ENCODE assay signal across 11 cellular contexts in genomic region chr15:70092462-70092850, GRCh38. TPM values are rescaled to one million over a fixed set of nuclear protein-coding genes. Genes with fewer than 3 reads are reported as not detected.
DNase-seq lines count a peak whose midpoint lies in the region; ATAC-seq and TF ChIP-seq lines count a peak whose summit lies in the region.
"Had no signal": no experiment of that assay in that cellular context is flagged by ENCODE, and none has a peak within 500 bp of the region (broad histone marks: within the 10 kb centered on the region; RNA-seq: fewer than 3 reads in every experiment).

No MANE protein-coding gene starts in this region.

- H3K4me3 Mint-ChIP-seq in CD4-positive, alpha-beta memory T cell = peak overlapping the region; percentile 1 to 87 (median 54)
- H3K4me3 Mint-ChIP-seq in dendritic cell treated with granulocyte-macrophage colony-stimulating factor and Interleukin-4, amounts not matched to agents 40 ng/mL and 50 ng/mL, for 4 days = no peak overlapping the region

- no peaks in the 10 kb centered on the region for H3K27me3 Mint-ChIP-seq in CD4-positive, alpha-beta memory T cell
- peaks cover 13% of the 10 kb centered on the region for H3K27me3 Mint-ChIP-seq in dendritic cell treated with granulocyte-macrophage colony-stimulating factor and Interleukin-4, amounts not matched to agents 40 ng/mL and 50 ng/mL, for 4 days

- H3K79me2 ChIP-seq in neural cell (replicated peaks; ENCODE audit: insufficient read depth, low read length) = peaks cover 69% of the 10 kb centered on the region

- intact Hi-C loops in CD4-positive, alpha-beta memory T cell (cut with micrococcal nuclease) = loop anchor here (1.0 kb wide), 1 partner anchor 519 kb away; no protein-coding TSS in a partner anchor
- intact Hi-C loops in dendritic cell treated with granulocyte-macrophage colony-stimulating factor and Interleukin-4, amounts not matched to agents 40 ng/mL and 50 ng/mL, for 4 days (cut with micrococcal nuclease) = loop anchor here (10.0 kb wide), 1 partner anchor 518 kb away; no protein-coding TSS in a partner anchor

- no peaks in the 10 kb centered on the region for H4K20me1 ChIP-seq in neural cell (ENCODE audit: insufficient read depth)

- H3K9me3 ChIP-seq in CD4-positive, alpha-beta memory T cell (ENCODE audit: control insufficient read depth in 1 of 2, low read length in 2 of 2) = no peaks in the 10 kb centered on the region
- no peaks in the 10 kb centered on the region for H3K9me3 ChIP-seq in neural cell (ENCODE audit: low read length)

- no peak overlapping the region for H2AFZ ChIP-seq in neural cell (ENCODE audit: low read depth, low read length)

- TF ChIP-seq POLR2A in GM18505 (IDR thresholded peaks at IDR 0.05; ENCODE audit: borderline replicate concordance, extremely low read depth, insufficient read depth, insufficient read length) = no peak

- no peaks in the 10 kb centered on the region for H3K9me3 Mint-ChIP-seq in CD4-positive, alpha-beta memory T cell
- no peaks in the 10 kb centered on the region for H3K9me3 Mint-ChIP-seq in dendritic cell treated with granulocyte-macrophage colony-stimulating factor and Interleukin-4, amounts not matched to agents 40 ng/mL and 50 ng/mL, for 4 days

- no peak overlapping the region for H3K4me3 ChIP-seq in CD4-positive, alpha-beta memory T cell (ENCODE audit: low read length in 2 of 2)
- peak overlapping the region; percentile 47 for H3K4me3 ChIP-seq in neural cell (ENCODE audit: low read length)

- H3K9me2 ChIP-seq in neural cell (ENCODE audit: insufficient read depth, low read length) = no peaks in the 10 kb centered on the region

- peaks cover 39 to 72% of the 10 kb centered on the region in 2 donors for H3K36me3 Mint-ChIP-seq in CD4-positive, alpha-beta memory T cell
- peaks cover 90% of the 10 kb centered on the region for H3K36me3 Mint-ChIP-seq in dendritic cell treated with granulocyte-macrophage colony-stimulating factor and Interleukin-4, amounts not matched to agents 40 ng/mL and 50 ng/mL, for 4 days (ENCODE audit: low read depth)

- peak overlapping the region; percentile 17 for H3K9ac ChIP-seq in neural cell (ENCODE audit: low read length)

- no peak for TF ChIP-seq EP300 in neural cell (conservative IDR thresholded peaks at IDR 0.05; ENCODE audit: poor library complexity, severe bottlenecking)

- no peak for TF ChIP-seq CTCF in neural cell (IDR thresholded peaks at IDR 0.05; ENCODE audit: poor library complexity, severe bottlenecking)

- no peak overlapping the region for H3K4me2 ChIP-seq in neural cell (ENCODE audit: low read length)

- H3K27ac ChIP-seq in CD4-positive, alpha-beta memory T cell (ENCODE audit: low read depth, low read length) = no peak overlapping the region
- peak overlapping the region; percentile 14 for H3K27ac ChIP-seq in neural cell (ENCODE audit: low read length)

- H3K27me3 ChIP-seq in CD4-positive, alpha-beta memory T cell (ENCODE audit: insufficient read depth, low read length) = no peaks in the 10 kb centered on the region
- no peaks in the 10 kb centered on the region for H3K27me3 ChIP-seq in neural cell (ENCODE audit: insufficient read depth, low read depth, low read length)

- peak overlapping the region in 5 of 7 donors; percentile 1 to 73 (median 32) for H3K27ac Mint-ChIP-seq in CD4-positive, alpha-beta memory T cell
- H3K27ac Mint-ChIP-seq in dendritic cell treated with granulocyte-macrophage colony-stimulating factor and Interleukin-4, amounts not matched to agents 40 ng/mL and 50 ng/mL, for 4 days = peak overlapping the region; percentile 54

- CTCF ChIA-PET in CD4-positive, alpha-beta memory T cell (lab: Charles Lee; ENCODE audit: partially characterized antibody) = interaction anchor here (1.0 to 1.5 kb wide), 3 partner anchors 13 to 28 kb away, joined by 3 read pairs; no protein-coding TSS in a partner anchor

- H3K4me1 ChIP-seq in CD4-positive, alpha-beta memory T cell (ENCODE audit: insufficient read depth, low read length) = peaks cover 73% of the 10 kb centered on the region

- POLR2A ChIA-PET in CD4-positive, alpha-beta memory T cell (lab: Charles Lee; ENCODE audit: partially characterized antibody) = interaction anchor here (0.7 to 10.4 kb wide), 5 partner anchors 5 to 657 kb away, joined by 3 to 285 read pairs (median 4); partner anchors contain the start of gene TLE3

- H3F3A ChIP-seq in neural cell (ENCODE audit: insufficient read depth, low read length, poor library complexity, severe bottlenecking) = peaks cover 8% of the 10 kb centered on the region

- H3K4me1 Mint-ChIP-seq in CD4-positive, alpha-beta memory T cell = peaks cover 56 to 90% (median 72%) of the 10 kb centered on the region in 4 donors
- H3K4me1 Mint-ChIP-seq in dendritic cell treated with granulocyte-macrophage colony-stimulating factor and Interleukin-4, amounts not matched to agents 40 ng/mL and 50 ng/mL, for 4 days (ENCODE audit: low read depth) = peaks cover 84% of the 10 kb centered on the region

- DNase-seq in CD4-positive, alpha-beta memory T cell = no peak
- DNase-seq in NCI-H69 (lab: John Stamatoyannopoulos, UW) (peak; percentile 80), inferior parietal cortex (ENCODE audit: extremely low spot score) (no peak), OCI-M2 (lab: John Stamatoyannopoulos, UW; ENCODE audit: unreplicated experiment) (no peak), occipital lobe (lab: John Stamatoyannopoulos, UW) (no peak)
- DNase-seq: activated naive CD4-positive, alpha-beta T cell treated with anti-CD3 and anti-CD28 coated beads, Interleukin-2, amount 50 U/mL, for 16 hours; foreskin fibroblast; NCI-H1048 had no signal

- no peak for ATAC-seq in GM18505 (IDR thresholded peaks at IDR 0.05; ENCODE audit: unreplicated experiment)

- H3K36me3 ChIP-seq in CD4-positive, alpha-beta memory T cell (ENCODE audit: insufficient read depth, low read length) = peaks cover 14% of the 10 kb centered on the region
- no peaks in the 10 kb centered on the region for H3K36me3 ChIP-seq in neural cell (ENCODE audit: insufficient read depth, low read length)

- no peak for TF ChIP-seq RAD21 in neural cell (conservative IDR thresholded peaks at IDR 0.05)

TF ChIP-seq in neural cell, 6 proteins besides CTCF, POLR2A, EP300 and RAD21:
- no peak for TF ChIP-seq MXI1 (conservative IDR thresholded peaks at IDR 0.05; ENCODE audit: poor library complexity, severe bottlenecking)

RNA-seq across cellular contexts. Expression of gene TLE3, which starts 5.3 kb away (rescaled TPM):
- total RNA-seq in CD4-positive, alpha-beta memory T cell = 100 to 1,000 TPM; 118 to 121 TPM
- polyA plus RNA-seq in CD4-positive, alpha-beta memory T cell = 10 to 100 TPM in 1 of 2 donors, 1 to 10 TPM in 1; 3.6 to 22.1 TPM
- polyA plus RNA-seq in neural cell = 22.8 and 27.6 TPM in 2 replicates
- 19.8 and 23.6 TPM in 2 replicates for polyA minus RNA-seq in neural cell
- 79.4 TPM for total RNA-seq in occipital lobe
